Comparison of ENCODE assay signal across 26 cellular contexts in genomic region chr2:26189123-26189522, GRCh38. TPM values are rescaled to one million over a fixed set of nuclear protein-coding genes. Genes with fewer than 3 reads are reported as not detected.
A peak's percentile ranks its signal among the peaks of the same experiment; 100 is the strongest.
DNase-seq lines count a peak whose midpoint lies in the region; ATAC-seq and TF ChIP-seq lines count a peak whose summit lies in the region.
"Had no signal": no experiment of that assay in that cellular context is flagged by ENCODE, and none has a peak within 500 bp of the region (broad histone marks: within the 10 kb centered on the region; RNA-seq: fewer than 3 reads in every experiment).

No MANE protein-coding gene starts in this region.

- ATAC-seq in natural killer cell (no peak), WTC11 (no peak), left colon (no peak)
- no peak for ATAC-seq in natural killer cell treated with Interleukin-12 subunit alpha and Interleukin-12 subunit beta and Interleukin-15 and Interleukin-18, amount 100 ng/mL, for 72 hours
- ATAC-seq: activated CD8-positive, alpha-beta memory T cell treated with anti-CD3 and anti-CD28 coated beads, Interleukin-2, amount 10 ng/mL, durations not matched to agents 7 days and 5 days; foreskin keratinocyte had no signal

- intact Hi-C loops in natural killer cell (cut with micrococcal nuclease) (loop anchor here (10.0 kb wide), 1 partner anchor 314 kb away; the partner anchor contains the start of gene ASXL2), left colon (cut with DNase I, micrococcal nuclease) (no loop called here)

- CTCF ChIA-PET in WTC11 (lab: Charles Lee), result interaction anchor here (0.9 to 1.2 kb wide), 2 partner anchors 11 to 15 kb away, joined by 3 read pairs; no protein-coding TSS in a partner anchor

- H3K27ac Mint-ChIP-seq in natural killer cell (peak overlapping the region; percentile 13 to 59), WTC11 (peak overlapping the region; percentile 66; the same call in 1 of the 2 replicates), immature natural killer cell (peak overlapping the region in 4 of 6 donors; percentile 16 to 69 (median 38))
- H3K27ac Mint-ChIP-seq in natural killer cell treated with Interleukin-12 subunit alpha and Interleukin-12 subunit beta and Interleukin-15 and Interleukin-18, amount 100 ng/mL, for 72 hours, result no peak overlapping the region
- H3K27ac Mint-ChIP-seq: activated CD8-positive, alpha-beta memory T cell treated with anti-CD3 and anti-CD28 coated beads, Interleukin-2, amount 10 ng/mL, durations not matched to agents 7 days and 5 days had no signal

- no peak for DNase-seq in natural killer cell
- DNase-seq in natural killer cell treated with Interleukin-12 subunit alpha and Interleukin-12 subunit beta and Interleukin-15 and Interleukin-18, amount 100 ng/mL, for 72 hours (ENCODE audit: low spot score), result no peak
- no peak for DNase-seq in WTC11 (ENCODE audit: low spot score)
- DNase-seq in immature natural killer cell, result no peak
- DNase-seq in left colon, result no peak
- no peak for DNase-seq in 8988T
- no peak for DNase-seq in midbrain (lab: John Stamatoyannopoulos, UW)
- DNase-seq: activated CD4-positive, alpha-beta T cell treated with anti-CD3 and anti-CD28 coated beads, Interleukin-2, amount 50 U/mL, for 4 hours; activated CD4-positive, CD25-positive, alpha-beta regulatory T cell; activated CD8-positive, alpha-beta memory T cell treated with anti-CD3 and anti-CD28 coated beads, Interleukin-2, amount 10 ng/mL, durations not matched to agents 7 days and 5 days; activated naive CD4-positive, alpha-beta T cell treated with anti-CD3 and anti-CD28 coated beads, Interleukin-2, amount 50 U/mL, for 16 hours; dermis blood vessel endothelial cell; DND-41; esophagus squamous epithelium; foreskin keratinocyte; islet precursor cell; left ventricle myocardium superior; NCI-H1048; NCI-H1694; NCI-H2171; NCI-H510A; occipital lobe; stimulated activated CD4-positive, alpha-beta T cell treated with anti-CD3 and anti-CD28 coated beads, Interleukin-15, amount 100 ng/mL, for 24 hours; stimulated activated CD4-positive, alpha-beta T cell treated with anti-CD3 and anti-CD28 coated beads, Interleukin-4, amount 100 ng/mL, for 4 hours; trophoblast cell had no signal

- no peaks in the 10 kb centered on the region for H3K27me3 Mint-ChIP-seq in natural killer cell (ENCODE audit: low read depth in 2 of 2)
- H3K27me3 Mint-ChIP-seq in natural killer cell treated with Interleukin-12 subunit alpha and Interleukin-12 subunit beta and Interleukin-15 and Interleukin-18, amount 100 ng/mL, for 72 hours, result no peaks in the 10 kb centered on the region
- peaks cover 5% of the 10 kb centered on the region for H3K27me3 Mint-ChIP-seq in WTC11 (ENCODE audit: low read depth)
- H3K27me3 Mint-ChIP-seq in immature natural killer cell (ENCODE audit: low read depth in 3 of 3), result peaks cover 0 to 2% (median 0%) of the 10 kb centered on the region in 3 donors
- H3K27me3 Mint-ChIP-seq: activated CD8-positive, alpha-beta memory T cell treated with anti-CD3 and anti-CD28 coated beads, Interleukin-2, amount 10 ng/mL, durations not matched to agents 7 days and 5 days; IgD-negative memory B cell had no signal

- H3K9me3 Mint-ChIP-seq in natural killer cell (no peaks in the 10 kb centered on the region), WTC11 (no peaks in the 10 kb centered on the region), immature natural killer cell (no peaks in the 10 kb centered on the region)
- no peaks in the 10 kb centered on the region for H3K9me3 Mint-ChIP-seq in natural killer cell treated with Interleukin-12 subunit alpha and Interleukin-12 subunit beta and Interleukin-15 and Interleukin-18, amount 100 ng/mL, for 72 hours
- H3K9me3 Mint-ChIP-seq: IgD-negative memory B cell had no signal

- H3K4me1 Mint-ChIP-seq in natural killer cell, result peaks cover 6 to 14% of the 10 kb centered on the region in 2 donors
- peaks cover 4 to 7% of the 10 kb centered on the region in 2 donors for H3K4me1 Mint-ChIP-seq in natural killer cell treated with Interleukin-12 subunit alpha and Interleukin-12 subunit beta and Interleukin-15 and Interleukin-18, amount 100 ng/mL, for 72 hours (ENCODE audit: low read depth in 2 of 2)
- peaks cover 6% of the 10 kb centered on the region for H3K4me1 Mint-ChIP-seq in WTC11
- H3K4me1 Mint-ChIP-seq in immature natural killer cell, result peaks cover 10% of the 10 kb centered on the region in 2 donors

- H3K36me3 Mint-ChIP-seq in natural killer cell (peaks cover 7% of the 10 kb centered on the region), WTC11 (peaks cover 33% of the 10 kb centered on the region), immature natural killer cell (peaks cover under 1 to 16% (median 1%) of the 10 kb centered on the region in 3 donors)
- no peaks in the 10 kb centered on the region for H3K36me3 Mint-ChIP-seq in natural killer cell treated with Interleukin-12 subunit alpha and Interleukin-12 subunit beta and Interleukin-15 and Interleukin-18, amount 100 ng/mL, for 72 hours
- H3K36me3 Mint-ChIP-seq: IgD-negative memory B cell had no signal

- POLR2A ChIA-PET in WTC11 (lab: Charles Lee), result no interaction called here

- no peak overlapping the region for H3K4me3 Mint-ChIP-seq in natural killer cell
- H3K4me3 Mint-ChIP-seq in natural killer cell treated with Interleukin-12 subunit alpha and Interleukin-12 subunit beta and Interleukin-15 and Interleukin-18, amount 100 ng/mL, for 72 hours, result no peak overlapping the region
- H3K4me3 Mint-ChIP-seq in WTC11, result no peak overlapping the region
- no peak overlapping the region for H3K4me3 Mint-ChIP-seq in immature natural killer cell
- H3K4me3 Mint-ChIP-seq: activated CD8-positive, alpha-beta memory T cell treated with anti-CD3 and anti-CD28 coated beads, Interleukin-2, amount 10 ng/mL, durations not matched to agents 7 days and 5 days had no signal

- TF ChIP-seq CTCF in natural killer cell (IDR thresholded peaks at IDR 0.05) (no peak), WTC11 (IDR thresholded peaks at IDR 0.05) (no peak)

TF ChIP-seq in WTC11, 78 proteins besides CTCF, POLR2A, EP300 and RAD21 (continues in another document):
- TF ChIP-seq ATF2 (CRISPR knock-in tag; IDR thresholded peaks at IDR 0.05; ENCODE audit: borderline replicate concordance, low read depth) (no peak), ZNF416 (CRISPR knock-in tag; IDR thresholded peaks at IDR 0.05) (peak; percentile 61; the same call in 1 of the 2 replicates), ETV6 (CRISPR knock-in tag; IDR thresholded peaks at IDR 0.05) (no peak), ZBTB43 (CRISPR knock-in tag; IDR thresholded peaks at IDR 0.05) (no peak), HMGXB4 (CRISPR knock-in tag; IDR thresholded peaks at IDR 0.05) (no peak)

RNA-seq across cellular contexts. Expression of gene GAREM2, which starts 16.2 kb away (rescaled TPM):
- total RNA-seq in natural killer cell (1 to 10 TPM; 7.1 to 9.2 (median 7.2) TPM), WTC11 (2021) (17.4 to 18.9 TPM (median 17.6 TPM) in 3 replicates), left colon (1 to 10 TPM; 2.7 to 7.4 TPM)
- total RNA-seq in natural killer cell treated with Interleukin-12 subunit alpha and Interleukin-12 subunit beta and Interleukin-15 and Interleukin-18, amount 100 ng/mL, for 72 hours, result 1 to 10 TPM; 4.1 TPM
- 1 to 10 TPM in 2 of 3 donors, under 1 TPM in 1; 0.50 to 3.5 (median 1.4) TPM for polyA plus RNA-seq in immature natural killer cell

RNA-seq across cellular contexts. Expression of gene HADHA, which starts 55.3 kb away (rescaled TPM):
- total RNA-seq in natural killer cell (10 to 100 TPM; 66.6 to 76.1 (median 68.9) TPM), WTC11 (2021) (118 to 123 TPM (median 121 TPM) in 3 replicates), left colon (100 to 1,000 TPM; 239 to 294 TPM)
- total RNA-seq in natural killer cell treated with Interleukin-12 subunit alpha and Interleukin-12 subunit beta and Interleukin-15 and Interleukin-18, amount 100 ng/mL, for 72 hours, result 100 to 1,000 TPM in 1 of 2 donors, 10 to 100 TPM in 1; 80.4 to 108 TPM
- 100 to 1,000 TPM in 2 of 3 donors, 10 to 100 TPM in 1; 94.4 to 132 (median 118) TPM for polyA plus RNA-seq in immature natural killer cell

RNA-seq across cellular contexts. Expression of gene HADHB, which starts 55.6 kb away (rescaled TPM):
- total RNA-seq in natural killer cell (10 to 100 TPM; 43.1 to 58.8 (median 53.0) TPM), WTC11 (2021) (59.8 to 64.5 TPM (median 60.7 TPM) in 3 replicates), left colon (100 to 1,000 TPM; 166 to 180 TPM)
- total RNA-seq in natural killer cell treated with Interleukin-12 subunit alpha and Interleukin-12 subunit beta and Interleukin-15 and Interleukin-18, amount 100 ng/mL, for 72 hours, result 10 to 100 TPM; 49.1 to 58.1 TPM
- polyA plus RNA-seq in immature natural killer cell, result 10 to 100 TPM; 72.3 to 96.8 (median 74.9) TPM

Comparison
In these comparisons a context has a peak if more than half of its experiments do, and no peak if none do; other contexts are left out.
1. H3K27ac Mint-ChIP-seq: peak in natural killer cell (2 of 2), WTC11 (single experiment) and immature natural killer cell (4 of 6); none in natural killer cell treated with Interleukin-12 subunit alpha and Interleukin-12 subunit beta and Interleukin-15 and Interleukin-18, amount 100 ng/mL, for 72 hours (0 of 2).